9 cellular contexts compared by ENCODE assay signal in genomic region chr15:58472821-58473581, GRCh38. TPM values are rescaled to one million over a fixed set of nuclear protein-coding genes. Genes with fewer than 3 reads are reported as not detected.
DNase-seq lines count a peak whose midpoint lies in the region; ATAC-seq and TF ChIP-seq lines count a peak whose summit lies in the region.
"Had no signal": no experiment of that assay in that cellular context is flagged by ENCODE, and none has a peak within 500 bp of the region (broad histone marks: within the 10 kb centered on the region; RNA-seq: fewer than 3 reads in every experiment).

No MANE protein-coding gene starts in this region.

- H3K27ac Mint-ChIP-seq in CD4-positive, CD25-positive, alpha-beta regulatory T cell = peak overlapping the region; percentile 84 to 90 (median 90)
- no peak overlapping the region for H3K27ac Mint-ChIP-seq in CD14-positive monocyte

- 67% methylated on average over 6 of the region's 8 CpGs for WGBS in HUES64

- no peaks in the 10 kb centered on the region for H3K36me3 ChIP-seq in CD4-positive, CD25-positive, alpha-beta regulatory T cell (ENCODE audit: control insufficient read depth, insufficient read depth, low read length)
- H3K36me3 ChIP-seq in HUES64 (ENCODE audit: insufficient read depth, low read length) (no peaks in the 10 kb centered on the region), lower lobe of right lung (no peaks in the 10 kb centered on the region)

- DNase-seq in CD4-positive, CD25-positive, alpha-beta regulatory T cell = peak; percentile 15 to 92 (median 50)
- peak; percentile 21 for DNase-seq in activated CD8-positive, alpha-beta memory T cell treated with anti-CD3 and anti-CD28 coated beads, Interleukin-2, amount 50 U/mL, for 4 hours
- no peak for DNase-seq in lower lobe of right lung
- no peak for DNase-seq in AG08395 (ENCODE audit: low spot score)
- no peak for DNase-seq in CD14-positive monocyte (ENCODE audit: low spot score)
- DNase-seq in NCI-H1048 (lab: John Stamatoyannopoulos, UW) = no peak
- DNase-seq: left cardiac atrium had no signal

- no peaks in the 10 kb centered on the region for H3K9me3 Mint-ChIP-seq in CD4-positive, CD25-positive, alpha-beta regulatory T cell
- peaks cover 0 to 6% (median 0%) of the 10 kb centered on the region in 7 donors for H3K9me3 Mint-ChIP-seq in CD14-positive monocyte

- peak overlapping the region; percentile 68 for H3K4me3 ChIP-seq in CD4-positive, CD25-positive, alpha-beta regulatory T cell (ENCODE audit: low read depth, low read length)
- H3K4me3 ChIP-seq in HUES64 (ENCODE audit: low read length) (no peak overlapping the region), lower lobe of right lung (no peak overlapping the region)

- H3K9me3 ChIP-seq in CD4-positive, CD25-positive, alpha-beta regulatory T cell (ENCODE audit: control insufficient read depth in 2 of 2, low read length in 2 of 2) = no peaks in the 10 kb centered on the region
- H3K9me3 ChIP-seq in HUES64 (ENCODE audit: insufficient read depth, low read depth, low read length) (no peaks in the 10 kb centered on the region), lower lobe of right lung (no peaks in the 10 kb centered on the region)

- no peak overlapping the region for H3K9ac ChIP-seq in HUES64 (ENCODE audit: low read depth, low read length)

- peak; percentile 71 to 78 for ATAC-seq in CD4-positive, CD25-positive, alpha-beta regulatory T cell (ENCODE audit: low read depth in 2 of 2)
- no peak for ATAC-seq in lower lobe of right lung
- ATAC-seq in HG03354 (IDR thresholded peaks at IDR 0.05; ENCODE audit: poor library complexity, severe bottlenecking, unreplicated experiment) = no peak

- peaks cover 45% of the 10 kb centered on the region for H3K4me1 ChIP-seq in CD4-positive, CD25-positive, alpha-beta regulatory T cell (ENCODE audit: control insufficient read depth, insufficient read depth, low read length, poor library complexity, severe bottlenecking)
- H3K4me1 ChIP-seq in HUES64 (ENCODE audit: insufficient read depth, low read length) (peaks cover 28% of the 10 kb centered on the region; the same call in 1 of the 2 replicates), lower lobe of right lung (peaks cover 48% of the 10 kb centered on the region)

- TF ChIP-seq CTCF in lower lobe of right lung (IDR thresholded peaks at IDR 0.05) (no peak), CD14-positive monocyte (IDR thresholded peaks at IDR 0.05) (no peak)

- intact Hi-C loops in lower lobe of right lung (cut with DNase I) = no loop called here
- intact Hi-C loops in CD14-positive monocyte (cut with micrococcal nuclease) = no loop called here

- H3K27me3 Mint-ChIP-seq in CD4-positive, CD25-positive, alpha-beta regulatory T cell = no peaks in the 10 kb centered on the region
- peaks cover 0 to 3% (median 2%) of the 10 kb centered on the region in 3 donors for H3K27me3 Mint-ChIP-seq in CD14-positive monocyte (ENCODE audit: low read depth in 3 of 3)

- peak overlapping the region in 3 of 4 donors; percentile 29 to 73 (median 64) for H3K4me3 Mint-ChIP-seq in CD4-positive, CD25-positive, alpha-beta regulatory T cell
- no peak overlapping the region for H3K4me3 Mint-ChIP-seq in CD14-positive monocyte

- peaks cover 31 to 67% (median 46%) of the 10 kb centered on the region in 4 donors for H3K4me1 Mint-ChIP-seq in CD4-positive, CD25-positive, alpha-beta regulatory T cell
- peaks cover 52% of the 10 kb centered on the region for H3K4me1 Mint-ChIP-seq in CD14-positive monocyte

- no peaks in the 10 kb centered on the region for H3K27me3 ChIP-seq in CD4-positive, CD25-positive, alpha-beta regulatory T cell (ENCODE audit: control insufficient read depth, insufficient read depth, low read length)
- H3K27me3 ChIP-seq in HUES64 (ENCODE audit: insufficient read depth, low read length) (no peaks in the 10 kb centered on the region), lower lobe of right lung (ENCODE audit: low read depth) (no peaks in the 10 kb centered on the region)

- peak overlapping the region; percentile 42 for H3K27ac ChIP-seq in CD4-positive, CD25-positive, alpha-beta regulatory T cell (ENCODE audit: insufficient read depth, low read length, poor library complexity, severe bottlenecking)
- H3K27ac ChIP-seq in HUES64 (ENCODE audit: low read depth, low read length) (0 out of 2 replicates have a peak overlapping the region, but pooled peaks have one; percentile 5), lower lobe of right lung (peak overlapping the region; percentile 39)

- no peaks in the 10 kb centered on the region for H3K36me3 Mint-ChIP-seq in CD4-positive, CD25-positive, alpha-beta regulatory T cell
- H3K36me3 Mint-ChIP-seq in CD14-positive monocyte = peaks cover 0 to 2% of the 10 kb centered on the region in 2 donors

RNA-seq across cellular contexts. Expression of gene LIPC, which starts 41.2 kb away (rescaled TPM):
- total RNA-seq in CD4-positive, CD25-positive, alpha-beta regulatory T cell = 0.99 TPM
- polyA plus RNA-seq in CD4-positive, CD25-positive, alpha-beta regulatory T cell = 1 to 10 TPM in 3 of 4 donors, under 1 TPM in 1; 0.54 to 1.7 (median 1.6) TPM
- 0.15 TPM for polyA plus RNA-seq in HUES64 (2013, experiment 1 of 2)
- polyA plus RNA-seq in HUES64 (2013, experiment 2 of 2) = 0.25 TPM
- total RNA-seq in lower lobe of right lung = 1.0 TPM
- polyA plus RNA-seq in CD14-positive monocyte = under 1 TPM in 1 of 2 donors, not detected in 1; 0.37 TPM

Comparison
In these comparisons a context has a peak if more than half of its experiments do, and no peak if none do; other contexts are left out.
1. ATAC-seq: peak in CD4-positive, CD25-positive, alpha-beta regulatory T cell (2 of 2); none in lower lobe of right lung (0 of 2) and HG03354 (single experiment).
2. DNase-seq: peak in CD4-positive, CD25-positive, alpha-beta regulatory T cell (3 of 3) and activated CD8-positive, alpha-beta memory T cell treated with anti-CD3 and anti-CD28 coated beads, Interleukin-2, amount 50 U/mL, for 4 hours (single experiment); none in lower lobe of right lung (single experiment), AG08395 (single experiment), CD14-positive monocyte (single experiment) and NCI-H1048 (single experiment).
3. H3K27ac Mint-ChIP-seq: peak in CD4-positive, CD25-positive, alpha-beta regulatory T cell (3 of 3); none in CD14-positive monocyte (0 of 7).
4. H3K4me3 Mint-ChIP-seq: peak in CD4-positive, CD25-positive, alpha-beta regulatory T cell (3 of 4); none in CD14-positive monocyte (0 of 2).
5. Peak in every context shown above with its lines, with median percentiles within 50 percentile points of each other: H3K27ac ChIP-seq.